ENCODE assay signal across 24 cellular contexts in the genomic region with DNA sequence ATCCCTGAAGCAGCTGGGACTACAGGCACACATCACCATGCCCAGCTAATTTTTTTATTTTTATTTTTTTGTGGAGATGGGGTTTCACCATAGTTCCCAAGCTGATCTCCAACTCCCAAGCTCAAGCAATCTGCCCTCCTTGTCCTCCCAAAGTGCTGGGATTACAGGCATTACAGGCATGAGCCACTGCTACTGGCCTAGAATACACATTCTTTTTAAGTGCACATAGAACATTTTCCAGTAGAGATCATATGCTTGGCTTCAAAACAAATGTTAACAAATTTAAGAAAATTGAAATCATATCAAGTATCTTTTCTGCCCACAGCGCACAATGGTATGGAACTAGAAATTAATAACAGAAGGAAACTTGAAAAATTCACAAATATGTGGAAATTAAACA.
"Had no signal": no experiment of that assay in that cellular context is flagged by ENCODE, and none has a peak within 500 bp of the region (broad histone marks: within the 10 kb centered on the region; RNA-seq: fewer than 3 reads in every experiment).

No MANE protein-coding gene starts in this region.

- H3K9me3 ChIP-seq: left lung, ovary, right atrium auricular region, spleen, tibial nerve, vagina had no signal

- DNase-seq: hypothalamus; immature natural killer cell; kidney; left colon; left lung; mesendoderm; naive B cell; ovary; small intestine; spleen; stimulated activated CD4-positive, alpha-beta T cell treated with anti-CD3 and anti-CD28 coated beads, Interleukin-4, amount 100 ng/mL, for 24 hours; stimulated activated naive CD4-positive, alpha-beta T cell treated with Interleukin-2 at 50 U/mL for 16 hours; stimulated activated naive CD8-positive, alpha-beta T cell treated with anti-CD3 and anti-CD28 coated beads, Interleukin-15, amount 100 ng/mL, for 72 hours; substantia nigra had no signal

- ATAC-seq: left colon; left lung; natural killer cell treated with Interleukin-12 subunit alpha and Interleukin-12 subunit beta and Interleukin-15 and Interleukin-18, amount 100 ng/mL, for 72 hours; sciatic nerve; stimulated activated memory B cell treated with anti-CD40 and anti-IgM and Interleukin-4, amounts not matched to agents 10 μg/mL and 1 μg/mL and 100 μg/mL, for 72 hours; stimulated activated naive CD8-positive, alpha-beta T cell treated with anti-CD3 and anti-CD28 coated beads, Interleukin-15, amount 100 ng/mL, for 72 hours had no signal

- H3K36me3 ChIP-seq: left lung, ovary, right atrium auricular region, spleen, tibial nerve, vagina had no signal

- H3K27me3 Mint-ChIP-seq: naive B cell; natural killer cell treated with Interleukin-12 subunit alpha and Interleukin-12 subunit beta and Interleukin-15 and Interleukin-18, amount 100 ng/mL, for 72 hours; stimulated activated memory B cell treated with anti-CD40 and anti-IgM and Interleukin-4, amounts not matched to agents 10 μg/mL and 1 μg/mL and 100 μg/mL, for 72 hours; stimulated activated naive CD8-positive, alpha-beta T cell treated with anti-CD3 and anti-CD28 coated beads, Interleukin-15, amount 100 ng/mL, for 72 hours; type B pancreatic cell had no signal

- H3K27ac ChIP-seq: left lung, ovary, right atrium auricular region, spleen, tibial nerve, vagina had no signal

- H3K9me3 Mint-ChIP-seq: mesothelial cell of epicardium; stimulated activated memory B cell treated with anti-CD40 and anti-IgM and Interleukin-4, amounts not matched to agents 10 μg/mL and 1 μg/mL and 100 μg/mL, for 72 hours; stimulated activated naive CD8-positive, alpha-beta T cell treated with anti-CD3 and anti-CD28 coated beads, Interleukin-15, amount 100 ng/mL, for 72 hours had no signal

- H3K27me3 ChIP-seq: left lung, ovary, right atrium auricular region, spleen, tibial nerve, vagina had no signal

- H3K4me3 Mint-ChIP-seq: immature natural killer cell; mesothelial cell of epicardium; naive B cell; natural killer cell treated with Interleukin-12 subunit alpha and Interleukin-12 subunit beta and Interleukin-15 and Interleukin-18, amount 100 ng/mL, for 72 hours; stimulated activated memory B cell treated with anti-CD40 and anti-IgM and Interleukin-4, amounts not matched to agents 10 μg/mL and 1 μg/mL and 100 μg/mL, for 72 hours; stimulated activated naive CD8-positive, alpha-beta T cell treated with anti-CD3 and anti-CD28 coated beads, Interleukin-15, amount 100 ng/mL, for 72 hours; type B pancreatic cell had no signal

- H3K4me3 ChIP-seq: left lung, lung, ovary, right atrium auricular region, spleen, tibial nerve, vagina had no signal

- H3K36me3 Mint-ChIP-seq: immature natural killer cell; mesothelial cell of epicardium; naive B cell; natural killer cell treated with Interleukin-12 subunit alpha and Interleukin-12 subunit beta and Interleukin-15 and Interleukin-18, amount 100 ng/mL, for 72 hours; stimulated activated memory B cell treated with anti-CD40 and anti-IgM and Interleukin-4, amounts not matched to agents 10 μg/mL and 1 μg/mL and 100 μg/mL, for 72 hours; type B pancreatic cell had no signal

- H3K27ac Mint-ChIP-seq: immature natural killer cell; mesothelial cell of epicardium; naive B cell; natural killer cell treated with Interleukin-12 subunit alpha and Interleukin-12 subunit beta and Interleukin-15 and Interleukin-18, amount 100 ng/mL, for 72 hours; progenitor cell of endocrine pancreas; stimulated activated memory B cell treated with anti-CD40 and anti-IgM and Interleukin-4, amounts not matched to agents 10 μg/mL and 1 μg/mL and 100 μg/mL, for 72 hours; stimulated activated naive CD8-positive, alpha-beta T cell treated with anti-CD3 and anti-CD28 coated beads, Interleukin-15, amount 100 ng/mL, for 72 hours; type B pancreatic cell had no signal

- H3K4me1 Mint-ChIP-seq: immature natural killer cell; stimulated activated naive CD8-positive, alpha-beta T cell treated with anti-CD3 and anti-CD28 coated beads, Interleukin-15, amount 100 ng/mL, for 72 hours had no signal

- H3K4me1 ChIP-seq: left lung, right atrium auricular region, tibial nerve, vagina had no signal
